In genomic region chr11:77027275-77027674, GRCh38 we compare ENCODE assay signal across 1 cellular context.
TF ChIP-seq lines count a peak whose summit lies in the region.

No MANE protein-coding gene starts in this region.

TF ChIP-seq in GM12891, 5 proteins besides CTCF, POLR2A, EP300 and RAD21:
- TF ChIP-seq SPI1 (IDR thresholded peaks at IDR 0.05; ENCODE audit: low read depth, low read length) (no peak), TAF1 (IDR thresholded peaks at IDR 0.05; ENCODE audit: low read depth, low read length) (no peak), POLR2AphosphoS5 (IDR thresholded peaks at IDR 0.05; ENCODE audit: low read depth, low read length) (no peak), POU2F2 (IDR thresholded peaks at IDR 0.05; ENCODE audit: low read depth, low read length) (no peak), PAX5 (IDR thresholded peaks at IDR 0.05; ENCODE audit: insufficient read depth, low read length, severe bottlenecking) (no peak)
TF ChIP-seq in GM12891: peak in this region for 0.
